21 cellular contexts compared by ENCODE assay signal in the genomic region with DNA sequence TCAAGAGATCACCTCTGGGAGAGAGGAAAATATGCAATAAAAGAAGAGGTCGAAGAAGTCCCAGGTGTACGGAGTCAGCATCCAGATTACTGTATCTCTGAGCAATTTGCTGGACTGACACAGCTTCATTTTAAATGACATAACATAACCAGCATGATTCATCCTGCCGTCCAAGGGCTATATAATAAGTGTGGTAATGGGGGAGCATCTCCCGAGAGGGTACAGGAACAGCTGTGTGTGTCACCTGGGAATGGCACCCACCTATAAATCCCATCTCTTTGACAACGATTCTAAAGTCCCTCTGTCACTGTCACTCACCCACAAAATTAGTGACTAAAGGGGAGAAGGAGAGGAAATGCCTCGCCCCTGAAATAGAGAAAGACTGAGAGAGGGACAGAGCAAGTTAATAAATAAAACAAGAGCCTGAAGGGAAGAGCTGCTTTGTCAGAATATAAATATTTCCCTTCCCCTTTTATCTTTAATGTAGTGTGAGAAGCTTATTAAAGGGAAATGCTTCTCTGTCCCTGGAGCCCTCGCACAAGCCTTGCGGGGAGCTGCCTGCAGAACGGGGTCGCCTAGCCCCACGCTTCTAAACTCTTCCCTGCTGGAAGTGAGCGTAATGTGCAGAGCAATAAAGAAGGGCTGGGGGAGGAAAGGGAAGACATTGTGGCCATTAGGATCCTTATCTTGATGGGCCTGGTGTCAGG. TPM values are rescaled to one million over a fixed set of nuclear protein-coding genes. Genes with fewer than 3 reads are reported as not detected.
A peak's percentile ranks its signal among the peaks of the same experiment; 100 is the strongest.
DNase-seq lines count a peak whose midpoint lies in the region; ATAC-seq and TF ChIP-seq lines count a peak whose summit lies in the region.
"Had no signal": no experiment of that assay in that cellular context is flagged by ENCODE, and none has a peak within 500 bp of the region (broad histone marks: within the 10 kb centered on the region; RNA-seq: fewer than 3 reads in every experiment).

No MANE protein-coding gene starts in this region.

- no peak overlapping the region for H3K18ac ChIP-seq in mesendoderm (ENCODE audit: low read length)

- no peaks in the 10 kb centered on the region for H3K9me3 Mint-ChIP-seq in WTC11
- no peaks in the 10 kb centered on the region for H3K9me3 Mint-ChIP-seq in activated CD8-positive, alpha-beta T cell treated with anti-CD3 and anti-CD28 coated beads for 36 hours
- H3K9me3 Mint-ChIP-seq: central memory CD8-positive, alpha-beta T cell; T-helper 1 cell treated with Interleukin-12 subunit alpha and Interleukin-12 subunit beta and Interleukin-4 antibody, amounts not matched to agents 30 μg/mL and 1 μg/mL, for 36 hours had no signal

- H3K79me2 ChIP-seq in mesendoderm (ENCODE audit: control insufficient read depth, insufficient read depth, low read length) = no peaks in the 10 kb centered on the region

- H3K9me3 ChIP-seq in BE2C = no peaks in the 10 kb centered on the region
- H3K9me3 ChIP-seq: ovary, uterus had no signal

- H3K4me2 ChIP-seq in mesendoderm (ENCODE audit: low read length) = no peak overlapping the region

- peak overlapping the region; percentile 0 for H2BK5ac ChIP-seq in mesendoderm (ENCODE audit: low read length)

- H3K27me3 Mint-ChIP-seq in WTC11 (ENCODE audit: low read depth) = peaks cover 19% of the 10 kb centered on the region
- peaks cover 15% of the 10 kb centered on the region for H3K27me3 Mint-ChIP-seq in activated CD8-positive, alpha-beta T cell treated with anti-CD3 and anti-CD28 coated beads for 36 hours

- H3K79me1 ChIP-seq in mesendoderm (ENCODE audit: low read length) = no peaks in the 10 kb centered on the region

- H3K36me3 Mint-ChIP-seq in WTC11 = no peaks in the 10 kb centered on the region
- no peaks in the 10 kb centered on the region for H3K36me3 Mint-ChIP-seq in activated CD8-positive, alpha-beta T cell treated with anti-CD3 and anti-CD28 coated beads for 36 hours (ENCODE audit: low read depth)
- H3K36me3 Mint-ChIP-seq: CD8-positive, alpha-beta memory T cell had no signal

- H3K56ac ChIP-seq in mesendoderm (ENCODE audit: low read length) = no peak overlapping the region

- H3K27ac ChIP-seq in mesendoderm (ENCODE audit: low read depth, low read length) = no peak overlapping the region
- H3K27ac ChIP-seq: ovary, uterus had no signal

- peaks cover 25% of the 10 kb centered on the region for H3K4me1 Mint-ChIP-seq in WTC11
- no peaks in the 10 kb centered on the region for H3K4me1 Mint-ChIP-seq in activated CD8-positive, alpha-beta T cell treated with anti-CD3 and anti-CD28 coated beads for 36 hours (ENCODE audit: low read depth)
- H3K4me1 Mint-ChIP-seq: CD8-positive, alpha-beta memory T cell; central memory CD8-positive, alpha-beta T cell had no signal

- peak overlapping the region; percentile 1 for H3K9ac ChIP-seq in mesendoderm (ENCODE audit: low read length)

- no peak overlapping the region for H3K4me3 Mint-ChIP-seq in WTC11
- H3K4me3 Mint-ChIP-seq in activated CD8-positive, alpha-beta T cell treated with anti-CD3 and anti-CD28 coated beads for 36 hours = no peak overlapping the region
- H3K4me3 Mint-ChIP-seq: CD8-positive, alpha-beta memory T cell; central memory CD8-positive, alpha-beta T cell; T-helper 1 cell treated with Interleukin-12 subunit alpha and Interleukin-12 subunit beta and Interleukin-4 antibody, amounts not matched to agents 30 μg/mL and 1 μg/mL, for 36 hours had no signal

- POLR2A ChIA-PET in WTC11 (lab: Charles Lee) = no interaction called here
- POLR2A ChIA-PET in activated CD8-positive, alpha-beta T cell treated with anti-CD3 and anti-CD28 coated beads for 36 hours (lab: Charles Lee) = no interaction called here

- ATAC-seq in WTC11 = peak; percentile 44
- no peak for ATAC-seq in activated CD8-positive, alpha-beta T cell treated with anti-CD3 and anti-CD28 coated beads for 36 hours

- H4K8ac ChIP-seq in mesendoderm (ENCODE audit: low read depth, low read length) = no peak overlapping the region

- no peak for TF ChIP-seq CTCF in BE2C (IDR thresholded peaks at IDR 0.05; ENCODE audit: low read depth, low read length)
- TF ChIP-seq CTCF in WTC11 (IDR thresholded peaks at IDR 0.05) = no peak
- TF ChIP-seq CTCF in activated CD8-positive, alpha-beta T cell treated with anti-CD3 and anti-CD28 coated beads for 36 hours (IDR thresholded peaks at IDR 0.05) = no peak

- peak; percentile 57 for DNase-seq in BE2C
- peak; percentile 37 for DNase-seq in KBM-7
- no peak for DNase-seq in WTC11 (ENCODE audit: low spot score)
- peak; percentile 94 for DNase-seq in mesendoderm
- DNase-seq in activated CD8-positive, alpha-beta T cell treated with anti-CD3 and anti-CD28 coated beads for 36 hours = no peak
- no peak for DNase-seq in middle frontal gyrus (ENCODE audit: extremely low spot score, low spot score)
- no peak for DNase-seq in activated gamma-delta T cell treated with Interleukin-2 at 50 U/mL for 16 hours
- no peak for DNase-seq in pons (ENCODE audit: low spot score)
- DNase-seq: activated CD4-positive, CD25-positive, alpha-beta regulatory T cell treated with anti-CD3 and anti-CD28 coated beads, Interleukin-2, amount 50 U/mL, for 72 hours; activated effector memory CD4-positive, alpha-beta T cell treated with anti-CD3 and anti-CD28 coated beads, Interleukin-2, amount 50 U/mL, for 16 hours; amniotic stem cell; CD8-positive, alpha-beta memory T cell; hypothalamus; Kasumi-1; NCI-H1436; NCI-H446; ovary; stimulated activated CD4-positive, alpha-beta T cell treated with anti-CD3 and anti-CD28 coated beads, Interleukin-2, amount 100 ng/mL, for 48 hours had no signal

- CTCF ChIA-PET in WTC11 (lab: Charles Lee) = interaction anchor here (0.5 to 1.5 kb wide), 3 partner anchors 9 to 168 kb away, joined by 3 to 5 read pairs (median 3); no protein-coding TSS in a partner anchor
- CTCF ChIA-PET in activated CD8-positive, alpha-beta T cell treated with anti-CD3 and anti-CD28 coated beads for 36 hours (lab: Charles Lee) = interaction anchor here (1.1 to 1.3 kb wide), 2 partner anchors 11 to 21 kb away, joined by 3 read pairs; no protein-coding TSS in a partner anchor

- H2AK5ac ChIP-seq in mesendoderm (ENCODE audit: low read length) = no peak overlapping the region

- H3K23ac ChIP-seq in mesendoderm (ENCODE audit: low read length) = no peak overlapping the region

- H3K27ac Mint-ChIP-seq in WTC11 = no peak overlapping the region
- H3K27ac Mint-ChIP-seq in activated CD8-positive, alpha-beta T cell treated with anti-CD3 and anti-CD28 coated beads for 36 hours = no peak overlapping the region
- H3K27ac Mint-ChIP-seq: CD8-positive, alpha-beta memory T cell; T-helper 1 cell treated with Interleukin-12 subunit alpha and Interleukin-12 subunit beta and Interleukin-4 antibody, amounts not matched to agents 30 μg/mL and 1 μg/mL, for 36 hours had no signal

- H3K4me3 ChIP-seq in BE2C (ENCODE audit: low read depth, low read length) (peak overlapping the region; percentile 29), mesendoderm (ENCODE audit: low read length) (no peak overlapping the region)
- H3K4me3 ChIP-seq: ovary, uterus had no signal

- peak overlapping the region; percentile 4 for H2BK15ac ChIP-seq in mesendoderm (replicated peaks; ENCODE audit: low read depth)

- intact Hi-C loops in activated CD8-positive, alpha-beta T cell treated with anti-CD3 and anti-CD28 coated beads for 36 hours (cut with micrococcal nuclease) = no loop called here

- no CpG with 5 or more reads among the region's 12 CpGs for WGBS in mesendoderm (ENCODE audit: extremely low coverage, insufficient coverage, low lambda C conversion rate)

- in situ Hi-C loops in KBM-7 (cut with MboI; ENCODE audit: low pct_unique_long_range_greater_than_20kb, low sequenced_read_pairs) = no loop called here

- H3K4ac ChIP-seq in mesendoderm (ENCODE audit: low read depth, low read length) = peak overlapping the region; percentile 17

- no peak overlapping the region for H4K5ac ChIP-seq in mesendoderm (ENCODE audit: low read length)

- H3K36me3 ChIP-seq in BE2C = no peaks in the 10 kb centered on the region
- no peaks in the 10 kb centered on the region for H3K36me3 ChIP-seq in mesendoderm (ENCODE audit: control insufficient read depth, insufficient read depth, low read length)
- H3K36me3 ChIP-seq: ovary, uterus had no signal

- peaks cover 34% of the 10 kb centered on the region for H3K4me1 ChIP-seq in BE2C
- peaks cover 6% of the 10 kb centered on the region for H3K4me1 ChIP-seq in mesendoderm (ENCODE audit: control insufficient read depth, low read depth, low read length)

- H3K27me3 ChIP-seq in BE2C (no peaks in the 10 kb centered on the region), mesendoderm (ENCODE audit: insufficient read depth, low read length, poor library complexity) (no peaks in the 10 kb centered on the region)
- H3K27me3 ChIP-seq: ovary, uterus had no signal

- H2BK120ac ChIP-seq in mesendoderm (ENCODE audit: low read depth, low read length) = no peak overlapping the region

TF ChIP-seq in WTC11, 78 proteins besides CTCF, POLR2A, EP300 and RAD21 (continues in another document):
- TF ChIP-seq, protein P1, sequence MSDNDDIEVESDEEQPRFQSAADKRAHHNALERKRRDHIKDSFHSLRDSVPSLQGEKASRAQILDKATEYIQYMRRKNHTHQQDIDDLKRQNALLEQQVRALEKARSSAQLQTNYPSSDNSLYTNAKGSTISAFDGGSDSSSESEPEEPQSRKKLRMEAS (CRISPR knock-in tag; IDR thresholded peaks at IDR 0.05) = no peak
- TF ChIP-seq ZNF671 (CRISPR knock-in tag; IDR thresholded peaks at IDR 0.05) (no peak), ZNF263 (CRISPR knock-in tag; IDR thresholded peaks at IDR 0.05; ENCODE audit: low read depth) (no peak)

RNA-seq across cellular contexts. Expression of a gene that starts 19.2 kb away (rescaled TPM):
- polyA plus RNA-seq in BE2C (2012; ENCODE audit: insufficient read depth, insufficient read length, low read depth) = 27.4 TPM
- total RNA-seq in WTC11 (2021) = 136 to 153 TPM (median 137 TPM) in 3 replicates
- polyA plus RNA-seq in mesendoderm (2013, experiment 1 of 2) = 61.4 TPM
- 60.0 TPM for polyA plus RNA-seq in mesendoderm (2013, experiment 2 of 2)
- total RNA-seq in activated CD8-positive, alpha-beta T cell treated with anti-CD3 and anti-CD28 coated beads for 36 hours = under 1 TPM; 0.65 to 0.70 TPM
- polyA plus RNA-seq: CD8-positive, alpha-beta memory T cell had no signal

RNA-seq across cellular contexts. Expression of a gene that starts 58.6 kb away (rescaled TPM):
- 0.43 TPM for polyA plus RNA-seq in BE2C (2012; ENCODE audit: insufficient read depth, insufficient read length, low read depth)
- not detected in 3 replicates for total RNA-seq in WTC11 (2021)
- polyA plus RNA-seq in mesendoderm (2013, experiment 1 of 2) = not detected
- polyA plus RNA-seq in mesendoderm (2013, experiment 2 of 2) = not detected
- not detected for total RNA-seq in activated CD8-positive, alpha-beta T cell treated with anti-CD3 and anti-CD28 coated beads for 36 hours
- total RNA-seq: CD8-positive, alpha-beta memory T cell had no signal
- polyA plus RNA-seq: CD8-positive, alpha-beta memory T cell had no signal

Comparison
In these comparisons a context has a peak if more than half of its experiments do, and no peak if none do; other contexts are left out.
1. DNase-seq: peak in BE2C (single experiment), KBM-7 (single experiment) and mesendoderm (single experiment); none in WTC11 (single experiment), activated CD8-positive, alpha-beta T cell treated with anti-CD3 and anti-CD28 coated beads for 36 hours (single experiment), middle frontal gyrus (single experiment), activated gamma-delta T cell treated with Interleukin-2 at 50 U/mL for 16 hours (single experiment) and pons (single experiment).
2. RNA of a gene that starts 19.2 kb away (total RNA-seq): 136 to 153 TPM in WTC11; 0.65 to 0.70 TPM in activated CD8-positive, alpha-beta T cell treated with anti-CD3 and anti-CD28 coated beads for 36 hours; every median in the first group is over 10 times any median in the second.